In genomic region chr15:67068724-67069400, GRCh38 we compare ENCODE assay signal across 8 cellular contexts.
DNase-seq lines count a peak whose midpoint lies in the region; ATAC-seq and TF ChIP-seq lines count a peak whose summit lies in the region.

No MANE protein-coding gene starts in this region.

- CTCF ChIA-PET in AG04449 (lab: Yijun Ruan, JAX), result interaction anchor here (0.8 to 3.6 kb wide), 2 partner anchors 12 to 122 kb away, joined by 3 to 30 read pairs; no protein-coding TSS in a partner anchor

- H3K9ac ChIP-seq in KMS-11, result no peak overlapping the region

- H3K4me1 ChIP-seq in KMS-11 (ENCODE audit: low read depth, poor library complexity, severe bottlenecking), result peaks cover 35% of the 10 kb centered on the region
- H3K4me1 ChIP-seq in muscle layer of duodenum (ENCODE audit: control insufficient read depth in 1 of 2, insufficient read depth in 2 of 2, low read length in 2 of 2), result peaks cover 32 to 38% of the 10 kb centered on the region in 2 donors

- DNase-seq in AG04449 (ENCODE audit: low read depth, low spot score), result no peak
- peak; percentile 59 for DNase-seq in astrocyte of the spinal cord (ENCODE audit: low read depth, low spot score)
- DNase-seq in AG20443 (ENCODE audit: low spot score), result no peak
- DNase-seq in NCI-H1105 treated with DMSO at 0.1 percent for 48 hours (lab: John Stamatoyannopoulos, UW), result no peak

- H3K4me2 ChIP-seq in KMS-11, result peak overlapping the region; percentile 95; the same call in 1 of the 2 replicates

- POLR2A ChIA-PET in AG04449 (lab: Yijun Ruan, JAX), result interaction anchor here (0.8 kb wide), 1 partner anchor 19 kb away, joined by 3 read pairs; no protein-coding TSS in a partner anchor

- H3K9me3 ChIP-seq in muscle layer of duodenum (ENCODE audit: control insufficient read depth in 1 of 2, low read length in 2 of 2), result no peaks in the 10 kb centered on the region

- no peak overlapping the region for H2AFZ ChIP-seq in KMS-11 (ENCODE audit: low read depth)

- in situ Hi-C loops in astrocyte of the spinal cord (cut with HindIII; ENCODE audit: low sequenced_read_pairs), result no loop called here

- no peak overlapping the region for H3K27ac ChIP-seq in KMS-11
- H3K27ac ChIP-seq in muscle layer of duodenum (ENCODE audit: low read length), result peak overlapping the region; percentile 58

- peak overlapping the region; percentile 92 for H3K4me3 ChIP-seq in AG04449 (ENCODE audit: low read depth, low read length)
- H3K4me3 ChIP-seq in KMS-11 (IDR thresholded peaks at IDR 0.05; ENCODE audit: insufficient read depth, low read depth, low read length), result no peak overlapping the region
- peak overlapping the region; percentile 66 for H3K4me3 ChIP-seq in astrocyte of the spinal cord (ENCODE audit: low read depth, low read length)
- peak overlapping the region; percentile 86 to 95 for H3K4me3 ChIP-seq in muscle layer of duodenum (ENCODE audit: low read depth in 1 of 2, low read length in 2 of 2)

- no peaks in the 10 kb centered on the region for H4K20me1 ChIP-seq in KMS-11 (ENCODE audit: insufficient read depth)

- no peaks in the 10 kb centered on the region; the same call in 1 of the 2 replicates for H3K27me3 ChIP-seq in KMS-11 (ENCODE audit: insufficient read depth, low read depth)
- H3K27me3 ChIP-seq in muscle layer of duodenum (ENCODE audit: low read depth, low read length), result no peaks in the 10 kb centered on the region

- no peaks in the 10 kb centered on the region; the same call in 1 of the 2 replicates for H3K79me2 ChIP-seq in KMS-11 (ENCODE audit: insufficient read depth, low read depth)

- no peak for ATAC-seq in HG03108 (IDR thresholded peaks at IDR 0.05; ENCODE audit: unreplicated experiment)
- no peak for ATAC-seq in GM21390 (IDR thresholded peaks at IDR 0.05; ENCODE audit: unreplicated experiment)

- no peak for TF ChIP-seq CTCF in AG04449 (IDR thresholded peaks at IDR 0.05; ENCODE audit: insufficient read depth, low read length, missing control alignments)
- TF ChIP-seq CTCF in KMS-11 (conservative IDR thresholded peaks at IDR 0.05; ENCODE audit: low read depth, low read length), result no peak
- no peak for TF ChIP-seq CTCF in astrocyte of the spinal cord (IDR thresholded peaks at IDR 0.05; ENCODE audit: low read depth, low read length)

- H3K36me3 ChIP-seq in KMS-11 (ENCODE audit: insufficient read depth) (no peaks in the 10 kb centered on the region), muscle layer of duodenum (ENCODE audit: control insufficient read depth in 1 of 2, insufficient read depth in 2 of 2, low read length in 2 of 2) (peaks cover 0 to 2% of the 10 kb centered on the region in 2 donors)
